8 cellular contexts compared by ENCODE assay signal in the genomic region with DNA sequence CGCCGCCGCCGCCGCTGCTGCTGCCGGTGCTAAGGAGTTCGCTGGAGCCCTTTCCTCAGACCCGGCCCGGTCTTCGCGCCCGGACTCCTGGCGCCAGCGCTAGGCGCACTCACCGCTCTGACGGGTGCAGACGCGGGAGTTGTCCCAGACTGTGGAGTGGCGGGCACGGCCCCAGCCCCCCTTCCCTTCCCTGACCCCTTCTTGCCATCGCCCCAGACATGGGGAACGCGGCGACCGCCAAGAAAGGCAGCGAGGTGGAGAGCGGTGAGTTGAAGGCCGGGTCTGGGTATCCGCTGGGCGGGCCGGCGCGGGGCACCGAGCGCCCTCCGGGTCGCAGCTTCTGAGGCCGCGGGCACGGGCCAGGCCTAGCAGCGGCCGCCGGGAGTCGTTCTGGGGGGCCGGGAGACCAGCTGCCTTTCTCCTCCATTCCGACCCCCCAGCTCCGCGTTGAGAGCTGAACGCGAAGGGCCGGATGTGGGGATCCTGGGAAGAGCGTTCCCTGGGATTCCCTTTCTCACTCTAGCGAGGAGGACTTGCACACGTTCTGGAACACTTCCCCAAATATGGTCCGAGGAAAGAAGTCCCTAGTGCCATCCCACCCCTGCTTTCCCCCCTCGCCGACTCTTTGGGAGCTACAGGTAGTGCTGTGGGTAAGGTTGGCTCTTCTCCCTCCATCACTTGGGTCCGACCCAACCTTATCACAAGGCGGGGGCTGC.
A peak's percentile ranks its signal among the peaks of the same experiment; 100 is the strongest.
DNase-seq lines count a peak whose midpoint lies in the region; ATAC-seq, FAIRE-seq and TF ChIP-seq lines count a peak whose summit lies in the region.

No MANE protein-coding gene starts in this region.

- H3K36me3 ChIP-seq in Karpas-422 (ENCODE audit: insufficient read depth, low read length) (no peaks in the 10 kb centered on the region), heart left ventricle (no peaks in the 10 kb centered on the region), pancreas (no peaks in the 10 kb centered on the region)

- no peak for FAIRE-seq in H54 (lab: Jason Lieb, UNC)
- no peak for FAIRE-seq in pancreas (lab: Jason Lieb, UNC)

- H3K27me3 ChIP-seq in Karpas-422 (ENCODE audit: low read length) (no peaks in the 10 kb centered on the region), heart left ventricle (no peaks in the 10 kb centered on the region), pancreas (no peaks in the 10 kb centered on the region)

- H3K4me3 ChIP-seq in Karpas-422 (ENCODE audit: low read length) = peak overlapping the region; percentile 86
- H3K4me3 ChIP-seq in heart left ventricle = peak overlapping the region; percentile 73 to 96 (median 86)
- H3K4me3 ChIP-seq in pancreas = peak overlapping the region; percentile 81 to 88 (median 84)

- peak overlapping the region; percentile 97 for H2AFZ ChIP-seq in Karpas-422 (ENCODE audit: low read length)

- H3K27me3 Mint-ChIP-seq in activated T-cell treated with anti-CD3 and anti-CD28 coated beads, Interleukin-2, amount 50 U/mL, for 24 hours = peaks cover 5% of the 10 kb centered on the region
- no peaks in the 10 kb centered on the region for H3K27me3 Mint-ChIP-seq in activated naive CD4-positive, alpha-beta T cell treated with anti-CD3 and anti-CD28 coated beads for 36 hours (ENCODE audit: low read depth)

- no peak for TF ChIP-seq CTCF in heart left ventricle (IDR thresholded peaks at IDR 0.05)
- no peak for TF ChIP-seq CTCF in pancreas (IDR thresholded peaks at IDR 0.05)

- H3K27ac ChIP-seq in Karpas-422 (ENCODE audit: low read length) = no peak overlapping the region
- H3K27ac ChIP-seq in heart left ventricle = peak overlapping the region; percentile 9 to 95 (median 88)
- peak overlapping the region; percentile 66 to 89 (median 86) for H3K27ac ChIP-seq in pancreas

- no peaks in the 10 kb centered on the region for H3K9me2 ChIP-seq in Karpas-422 (replicated peaks; ENCODE audit: insufficient read depth, low read length)

- TF ChIP-seq POLR2A in H54 (IDR thresholded peaks at IDR 0.05; ENCODE audit: low read depth, low read length) = no peak; the same call in 1 of the 2 replicates
- no peak for TF ChIP-seq POLR2A in heart left ventricle (IDR thresholded peaks at IDR 0.05)

- no peaks in the 10 kb centered on the region for H3K9me3 Mint-ChIP-seq in activated T-cell treated with anti-CD3 and anti-CD28 coated beads, Interleukin-2, amount 50 U/mL, for 24 hours
- H3K9me3 Mint-ChIP-seq in activated naive CD4-positive, alpha-beta T cell treated with anti-CD3 and anti-CD28 coated beads for 36 hours = no peaks in the 10 kb centered on the region

- H3K4me2 ChIP-seq in Karpas-422 (ENCODE audit: low read depth, low read length, poor library complexity, severe bottlenecking) = peak overlapping the region; percentile 87

- H3K4me1 Mint-ChIP-seq in activated T-cell treated with anti-CD3 and anti-CD28 coated beads, Interleukin-2, amount 50 U/mL, for 24 hours (ENCODE audit: low read depth) = peaks cover 16% of the 10 kb centered on the region
- H3K4me1 Mint-ChIP-seq in activated naive CD4-positive, alpha-beta T cell treated with anti-CD3 and anti-CD28 coated beads for 36 hours (ENCODE audit: low read depth) = peaks cover 10% of the 10 kb centered on the region

- peaks cover 16% of the 10 kb centered on the region for H3K4me1 ChIP-seq in Karpas-422 (ENCODE audit: low read length)
- H3K4me1 ChIP-seq in heart left ventricle = peaks cover 0 to 22% (median 10%) of the 10 kb centered on the region in 12 donors
- no peaks in the 10 kb centered on the region for H3K4me1 ChIP-seq in pancreas

- DNase-seq in activated T-cell treated with anti-CD3 and anti-CD28 coated beads, Interleukin-2, amount 50 U/mL, for 24 hours = no peak
- DNase-seq in activated T-cell treated with anti-CD3 and anti-CD28 coated beads, Interleukin-2, amount 50 U/mL, for 1 hour = no peak
- DNase-seq in H54 (ENCODE audit: insufficient read length, low spot score) (peak; percentile 21), Karpas-422 (peak; percentile 50), heart left ventricle (peak in 4 of 5 donors; percentile 18 to 50 (median 33)), pancreas (peak in 3 of 6 donors; percentile 20 to 81 (median 78)), HT-29 (ENCODE audit: low spot score) (no peak)
- no peak for DNase-seq in activated naive CD4-positive, alpha-beta T cell treated with anti-CD3 and anti-CD28 coated beads for 36 hours

- peak; percentile 43 to 70 (median 62) for ATAC-seq in heart left ventricle
- ATAC-seq in pancreas = peak; percentile 58 to 74 (median 69)

- H4K20me1 ChIP-seq in Karpas-422 (ENCODE audit: insufficient read depth, low read depth, low read length) = peaks cover 4% of the 10 kb centered on the region; the same call in 1 of the 2 replicates

- CTCF ChIA-PET in activated naive CD4-positive, alpha-beta T cell treated with anti-CD3 and anti-CD28 coated beads for 36 hours (lab: Charles Lee) = interaction anchor here (0.7 to 1.7 kb wide), 2 partner anchors 146 to 217 kb away, joined by 3 to 7 read pairs; no protein-coding TSS in a partner anchor

- H3K9ac ChIP-seq in Karpas-422 (ENCODE audit: low read length) = peak overlapping the region; percentile 86

- H3K79me2 ChIP-seq in Karpas-422 (ENCODE audit: low read length) = no peaks in the 10 kb centered on the region

- H3K9me3 ChIP-seq in Karpas-422 (ENCODE audit: low read length) = no peaks in the 10 kb centered on the region
- no peaks in the 10 kb centered on the region for H3K9me3 ChIP-seq in heart left ventricle
- H3K9me3 ChIP-seq in pancreas = no peaks in the 10 kb centered on the region

- peak overlapping the region; percentile 88 for H3K4me3 Mint-ChIP-seq in activated T-cell treated with anti-CD3 and anti-CD28 coated beads, Interleukin-2, amount 50 U/mL, for 24 hours
- H3K4me3 Mint-ChIP-seq in activated naive CD4-positive, alpha-beta T cell treated with anti-CD3 and anti-CD28 coated beads for 36 hours = peak overlapping the region; percentile 83

- intact Hi-C loops in activated naive CD4-positive, alpha-beta T cell treated with anti-CD3 and anti-CD28 coated beads for 36 hours (cut with micrococcal nuclease) = loop anchor here (1.0 to 5.0 kb wide), 7 partner anchors 12 to 612 kb away; a partner anchor contains a TSS
- intact Hi-C loops in heart left ventricle (cut with DNase I) = loop anchor here in 1 of 10 donors (5.0 kb wide), 2 partner anchors 81 to 354 kb away; a partner anchor contains a TSS
- intact Hi-C loops in pancreas (cut with DNase I) = no loop called here

- peak overlapping the region; percentile 78 for H3K27ac Mint-ChIP-seq in activated T-cell treated with anti-CD3 and anti-CD28 coated beads, Interleukin-2, amount 50 U/mL, for 24 hours
- H3K27ac Mint-ChIP-seq in activated naive CD4-positive, alpha-beta T cell treated with anti-CD3 and anti-CD28 coated beads for 36 hours = peak overlapping the region; percentile 36

- 0 to 1% (median 1%) methylated on average over 18 to 60 of the region's 60 CpGs for WGBS in heart left ventricle, 4 donors
- 0 to 1% methylated on average over 59 to 60 of the region's 60 CpGs for WGBS in pancreas, 2 donors

- H3K36me3 Mint-ChIP-seq in activated T-cell treated with anti-CD3 and anti-CD28 coated beads, Interleukin-2, amount 50 U/mL, for 24 hours (ENCODE audit: low read depth) = peaks cover 4% of the 10 kb centered on the region
- H3K36me3 Mint-ChIP-seq in activated naive CD4-positive, alpha-beta T cell treated with anti-CD3 and anti-CD28 coated beads for 36 hours (ENCODE audit: low read depth) = no peaks in the 10 kb centered on the region

Comparison
In these comparisons a context has a peak if more than half of its experiments do, and no peak if none do; other contexts are left out.
1. DNase-seq: peak in H54 (single experiment), Karpas-422 (single experiment) and heart left ventricle (4 of 5); none in activated T-cell treated with anti-CD3 and anti-CD28 coated beads, Interleukin-2, amount 50 U/mL, for 24 hours (single experiment), activated T-cell treated with anti-CD3 and anti-CD28 coated beads, Interleukin-2, amount 50 U/mL, for 1 hour (single experiment), activated naive CD4-positive, alpha-beta T cell treated with anti-CD3 and anti-CD28 coated beads for 36 hours (single experiment) and HT-29 (single experiment).
2. Peak in every context shown above with its lines, with median percentiles within 50 percentile points of each other: H3K4me3 ChIP-seq.